ENCODE assay signal across 11 cellular contexts in the genomic region with DNA sequence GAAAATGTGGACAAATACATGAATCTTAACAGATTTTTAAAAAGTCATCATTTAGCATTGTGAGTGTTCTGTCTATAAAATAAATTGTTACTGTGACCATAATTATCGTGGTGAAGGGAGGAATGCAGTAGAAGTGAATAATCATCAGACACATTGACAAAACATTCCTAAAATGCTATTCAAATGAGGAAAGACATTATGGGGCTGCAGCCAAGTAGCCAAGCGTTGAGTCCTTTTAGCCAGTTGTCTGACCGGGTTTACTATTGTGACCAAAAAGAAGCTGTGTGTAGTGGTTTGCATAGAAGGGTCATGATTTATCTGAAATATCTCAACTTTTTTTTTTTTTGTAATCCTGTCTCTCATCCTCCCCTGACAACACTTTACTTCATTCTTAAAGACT. TPM values are rescaled to one million over a fixed set of nuclear protein-coding genes. Genes with fewer than 3 reads are reported as not detected.
A peak's percentile ranks its signal among the peaks of the same experiment; 100 is the strongest.
DNase-seq lines count a peak whose midpoint lies in the region; ATAC-seq lines count a peak whose summit lies in the region.
"Had no signal": no experiment of that assay in that cellular context is flagged by ENCODE, and none has a peak within 500 bp of the region (broad histone marks: within the 10 kb centered on the region; RNA-seq: fewer than 3 reads in every experiment).

No MANE protein-coding gene starts in this region.

- H3K27me3 ChIP-seq in HAP-1 (ENCODE audit: low read depth) (no peaks in the 10 kb centered on the region), iPS-18a (ENCODE audit: control insufficient read depth, insufficient read depth, low read length) (no peaks in the 10 kb centered on the region), skeletal muscle satellite cell (ENCODE audit: control insufficient read depth, insufficient read depth, low read length) (no peaks in the 10 kb centered on the region), Karpas-422 (ENCODE audit: low read length) (no peaks in the 10 kb centered on the region)

- no peak overlapping the region for H2AFZ ChIP-seq in Karpas-422 (ENCODE audit: low read length)

- H3K36me3 ChIP-seq in HAP-1 (replicated peaks) (no peaks in the 10 kb centered on the region), iPS-18a (ENCODE audit: control insufficient read depth, low read depth, low read length) (no peaks in the 10 kb centered on the region), skeletal muscle satellite cell (ENCODE audit: insufficient read depth, low read length) (no peaks in the 10 kb centered on the region), Karpas-422 (ENCODE audit: insufficient read depth, low read length) (no peaks in the 10 kb centered on the region)

- H3K4me1 ChIP-seq in HAP-1 (peaks cover 54% of the 10 kb centered on the region), iPS-18a (ENCODE audit: control insufficient read depth, low read depth, low read length) (peaks cover 55% of the 10 kb centered on the region), skeletal muscle satellite cell (ENCODE audit: control insufficient read depth, insufficient read depth, low read length) (peaks cover 26% of the 10 kb centered on the region), Karpas-422 (ENCODE audit: low read length) (no peaks in the 10 kb centered on the region)

- peak overlapping the region; percentile 26 for H3K9ac ChIP-seq in iPS-18a (ENCODE audit: low read length)
- peak overlapping the region; percentile 71 for H3K9ac ChIP-seq in skeletal muscle satellite cell (ENCODE audit: low read depth, low read length)
- H3K9ac ChIP-seq in Karpas-422 (ENCODE audit: low read length): no peak overlapping the region

- ATAC-seq in GM21737 (IDR thresholded peaks at IDR 0.05; ENCODE audit: unreplicated experiment): no peak
- ATAC-seq: naive thymus-derived CD8-positive, alpha-beta T cell; stimulated activated effector memory CD8-positive, alpha-beta T cell treated with anti-CD3 and anti-CD28 coated beads, Interleukin-12 subunit alpha, Interleukin-12 subunit beta, amount 100 ng/mL, for 72 hours had no signal

- no peaks in the 10 kb centered on the region for H3K9me2 ChIP-seq in Karpas-422 (replicated peaks; ENCODE audit: insufficient read depth, low read length)

- H3K27ac ChIP-seq in iPS-18a (ENCODE audit: low read length) (peak overlapping the region; percentile 86), Karpas-422 (ENCODE audit: low read length) (no peak overlapping the region)

- H3K9me3 ChIP-seq in HAP-1: no peaks in the 10 kb centered on the region
- no peaks in the 10 kb centered on the region for H3K9me3 ChIP-seq in iPS-18a (ENCODE audit: control insufficient read depth, low read depth, low read length)
- no peaks in the 10 kb centered on the region for H3K9me3 ChIP-seq in skeletal muscle satellite cell (replicated peaks; ENCODE audit: low read length)
- H3K9me3 ChIP-seq in Karpas-422 (ENCODE audit: low read length): no peaks in the 10 kb centered on the region

- in situ Hi-C loops in HAP-1 (cut with MboI; ENCODE audit: low sequenced_read_pairs): no loop called here

- DNase-seq in HAP-1 (ENCODE audit: low spot score in 2 of 2): peak; percentile 69 to 95
- DNase-seq in astrocyte of the hippocampus (ENCODE audit: low read depth, low spot score): peak; percentile 94
- no peak for DNase-seq in activated CD4-positive, alpha-beta T cell treated with anti-CD3 and anti-CD28 coated beads, Interleukin-2, amount 50 U/mL, for 4 hours
- DNase-seq in Karpas-422: no peak
- DNase-seq in NCI-H1048 (lab: John Stamatoyannopoulos, UW): no peak
- DNase-seq: naive thymus-derived CD8-positive, alpha-beta T cell; NCI-H1694 had no signal

- no peaks in the 10 kb centered on the region for H3K79me2 ChIP-seq in Karpas-422 (ENCODE audit: low read length)

- H3K4me3 ChIP-seq in HAP-1: no peak overlapping the region
- peak overlapping the region; percentile 46 for H3K4me3 ChIP-seq in iPS-18a (ENCODE audit: low read length)
- peak overlapping the region; percentile 52 for H3K4me3 ChIP-seq in skeletal muscle satellite cell (ENCODE audit: low read length)
- no peak overlapping the region for H3K4me3 ChIP-seq in Karpas-422 (ENCODE audit: low read length)

- no peaks in the 10 kb centered on the region for H4K20me1 ChIP-seq in Karpas-422 (ENCODE audit: insufficient read depth, low read depth, low read length)

- peak overlapping the region; percentile 73 for H3K4me2 ChIP-seq in skeletal muscle satellite cell (ENCODE audit: low read length)
- H3K4me2 ChIP-seq in Karpas-422 (ENCODE audit: low read depth, low read length, poor library complexity, severe bottlenecking): no peak overlapping the region

RNA-seq across cellular contexts. Expression of a gene that starts 19.5 kb away (rescaled TPM):
- 15.3 and 21.0 TPM in 2 replicates for total RNA-seq in skeletal muscle satellite cell (2012; rRNA removed)
- total RNA-seq in Karpas-422 (2014; rRNA removed; shearing (Covaris generic); ENCODE audit: low replicate concordance): not detected in 2 replicates

Comparison
In these comparisons a context has a peak if more than half of its experiments do, and no peak if none do; other contexts are left out.
1. DNase-seq: peak in HAP-1 (2 of 2) and astrocyte of the hippocampus (single experiment); none in activated CD4-positive, alpha-beta T cell treated with anti-CD3 and anti-CD28 coated beads, Interleukin-2, amount 50 U/mL, for 4 hours (0 of 2), Karpas-422 (single experiment) and NCI-H1048 (single experiment).
2. H3K4me3 ChIP-seq: peak in iPS-18a (single experiment) and skeletal muscle satellite cell (single experiment); none in HAP-1 (single experiment) and Karpas-422 (single experiment).